In the genomic region with DNA sequence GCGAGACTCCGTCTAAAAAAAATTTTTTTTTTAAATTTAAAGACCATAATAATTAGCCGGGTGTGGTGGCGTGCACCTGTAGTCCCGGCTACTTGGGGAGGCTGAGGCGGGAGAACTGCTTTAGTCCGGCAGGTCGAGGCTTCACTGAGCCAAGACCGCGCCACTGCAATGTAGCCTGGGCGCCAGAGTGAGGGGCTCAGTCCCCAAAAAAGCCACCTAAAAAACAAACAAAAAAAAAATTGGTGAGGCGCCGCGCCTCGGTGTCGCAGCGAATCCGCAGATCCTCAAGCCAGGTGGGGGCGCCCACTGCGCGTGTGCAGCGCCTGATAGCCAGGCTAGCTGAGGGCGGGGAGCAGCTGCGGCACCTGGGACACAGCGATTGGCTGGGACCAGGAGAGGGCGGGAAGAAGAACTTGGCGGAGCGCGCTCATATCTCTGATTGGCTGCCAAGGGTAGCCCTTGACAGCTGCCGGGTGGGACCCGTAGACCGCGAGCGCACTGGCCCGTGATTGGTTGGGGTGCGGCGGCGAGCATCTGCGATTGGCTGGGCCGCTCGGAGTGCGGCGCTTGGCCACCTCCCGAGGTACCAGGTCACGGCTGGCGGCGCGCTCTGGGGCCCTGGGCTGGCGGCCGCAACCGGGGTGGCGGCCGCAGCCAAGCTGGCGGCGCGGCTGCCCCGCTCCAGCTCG, we compare ENCODE assay signal across 8 cellular contexts. TPM values are rescaled to one million over a fixed set of nuclear protein-coding genes. Genes with fewer than 3 reads are reported as not detected.
DNase-seq lines count a peak whose midpoint lies in the region; ATAC-seq, FAIRE-seq and TF ChIP-seq lines count a peak whose summit lies in the region.

No MANE protein-coding gene starts in this region.

- 7 to 15% (median 8%) methylated on average over 27 to 58 of the region's 58 CpGs for WGBS in stomach, 5 donors

- H3F3A ChIP-seq in Loucy (ENCODE audit: low read depth) = no peaks in the 10 kb centered on the region; the same call in 1 of the 2 replicates

- TF ChIP-seq CTCF in Loucy (conservative IDR thresholded peaks at IDR 0.05; ENCODE audit: low read length) = peak; percentile 53
- TF ChIP-seq CTCF in fibroblast of lung (conservative IDR thresholded peaks at IDR 0.05 in 1 of 2, IDR thresholded peaks at IDR 0.05 in 1 of 2; ENCODE audit: low read depth in 1 of 2, low read length in 2 of 2) = peak in 1 of 2 donors; percentile 32
- peak in 4 of 7 experiments; percentile 19 to 76 (median 34) for TF ChIP-seq CTCF in stomach (IDR thresholded peaks at IDR 0.05)

- H3K36me3 ChIP-seq in HAP-1 (replicated peaks) = no peaks in the 10 kb centered on the region
- no peaks in the 10 kb centered on the region for H3K36me3 ChIP-seq in Loucy (ENCODE audit: insufficient read depth, low read length)
- H3K36me3 ChIP-seq in fibroblast of lung (ENCODE audit: control insufficient read depth, insufficient read depth, low read length) = no peaks in the 10 kb centered on the region
- no peaks in the 10 kb centered on the region for H3K36me3 ChIP-seq in neuron (ENCODE audit: insufficient read depth, low read length)
- no peaks in the 10 kb centered on the region for H3K36me3 ChIP-seq in stomach

- no peaks in the 10 kb centered on the region for H3K9me3 ChIP-seq in HAP-1
- H3K9me3 ChIP-seq in Loucy (ENCODE audit: insufficient read depth, low read depth, low read length) = no peaks in the 10 kb centered on the region
- no peaks in the 10 kb centered on the region for H3K9me3 ChIP-seq in fibroblast of lung (ENCODE audit: control insufficient read depth, insufficient read depth, low read depth, low read length)
- no peaks in the 10 kb centered on the region for H3K9me3 ChIP-seq in neuron (ENCODE audit: low read length)
- no peaks in the 10 kb centered on the region for H3K9me3 ChIP-seq in stomach

- no peak overlapping the region for H3K27ac Mint-ChIP-seq in activated T-cell treated with anti-CD3 and anti-CD28 coated beads, Interleukin-2, amount 50 U/mL, for 72 hours

- H2AFZ ChIP-seq in Loucy (ENCODE audit: low read length) (no peak overlapping the region), fibroblast of lung (ENCODE audit: low read length) (no peak overlapping the region), neuron (ENCODE audit: low read depth, low read length) (no peak overlapping the region)

- H4K20me1 ChIP-seq in Loucy (ENCODE audit: insufficient read depth, low read length, poor library complexity, severe bottlenecking) (no peaks in the 10 kb centered on the region), fibroblast of lung (ENCODE audit: control insufficient read depth, extremely low read depth, insufficient read depth, low read length) (no peaks in the 10 kb centered on the region)

- H3K79me2 ChIP-seq in Loucy (ENCODE audit: insufficient read depth, low read length) (peaks cover 7% of the 10 kb centered on the region), fibroblast of lung (ENCODE audit: control insufficient read depth, insufficient read depth, low read length) (no peaks in the 10 kb centered on the region)

- peak; percentile 97 to 98 for DNase-seq in HAP-1 (ENCODE audit: low spot score in 2 of 2)
- peak; percentile 99 for DNase-seq in RKO (ENCODE audit: low spot score)
- DNase-seq in activated T-cell treated with anti-CD3 and anti-CD28 coated beads, Interleukin-2, amount 50 U/mL, for 72 hours = peak; percentile 97 to 99
- DNase-seq in fibroblast of lung (ENCODE audit: low read depth in 2 of 2) = peak; percentile 97 to 98
- peak; percentile 98 for DNase-seq in stomach

- H3K27ac ChIP-seq in fibroblast of lung (ENCODE audit: insufficient read depth, low read length) (no peak overlapping the region), stomach (peak overlapping the region in 2 of 5 donors; percentile 53 to 84)

- H3K9me2 ChIP-seq in Loucy (replicated peaks; ENCODE audit: low read depth, low read length) = no peaks in the 10 kb centered on the region

- no peaks in the 10 kb centered on the region for H3K9me3 Mint-ChIP-seq in activated T-cell treated with anti-CD3 and anti-CD28 coated beads, Interleukin-2, amount 50 U/mL, for 72 hours

- peak overlapping the region; percentile 64 to 79 for H3K4me3 Mint-ChIP-seq in activated T-cell treated with anti-CD3 and anti-CD28 coated beads, Interleukin-2, amount 50 U/mL, for 72 hours

- H3K36me3 Mint-ChIP-seq in activated T-cell treated with anti-CD3 and anti-CD28 coated beads, Interleukin-2, amount 50 U/mL, for 72 hours (ENCODE audit: insufficient read depth in 2 of 2) = no peaks in the 10 kb centered on the region

- no peak for TF ChIP-seq POLR2A in stomach (IDR thresholded peaks at IDR 0.05)

- in situ Hi-C loops in HAP-1 (cut with MboI; ENCODE audit: low sequenced_read_pairs) = no loop called here

- H3K27me3 Mint-ChIP-seq in activated T-cell treated with anti-CD3 and anti-CD28 coated beads, Interleukin-2, amount 50 U/mL, for 72 hours (ENCODE audit: low read depth) = peaks cover 8% of the 10 kb centered on the region

- H3K4me3 ChIP-seq in HAP-1 (peak overlapping the region; percentile 12), Loucy (ENCODE audit: low read length, poor library complexity, severe bottlenecking) (no peak overlapping the region), fibroblast of lung (replicated peaks in 1 of 4; ENCODE audit: control extremely low read depth in 1 of 4, insufficient read depth in 1 of 4, low read depth in 3 of 4, low read length in 4 of 4) (no peak overlapping the region), neuron (ENCODE audit: low read length) (peak overlapping the region; percentile 31), stomach (peak overlapping the region in 3 of 4 donors; percentile 22 to 43 (median 26))

- H3K4me2 ChIP-seq in Loucy (ENCODE audit: low read depth, low read length, poor library complexity, severe bottlenecking) (no peak overlapping the region), fibroblast of lung (ENCODE audit: extremely low read depth, insufficient read depth, low read length) (no peak overlapping the region)

- no peak for TF ChIP-seq EP300 in stomach (IDR thresholded peaks at IDR 0.05)

- ATAC-seq in activated T-cell treated with anti-CD3 and anti-CD28 coated beads, Interleukin-2, amount 50 U/mL, for 72 hours (replicated peaks in 1 of 2) = peak; percentile 99

- intact Hi-C loops in stomach (cut with DNase I; ENCODE audit: low total_unique reads) = no loop called here

- H3K4me1 ChIP-seq in HAP-1 (peaks cover 18% of the 10 kb centered on the region), Loucy (ENCODE audit: insufficient read depth, low read length, poor library complexity, severe bottlenecking) (peaks cover 29% of the 10 kb centered on the region), fibroblast of lung (ENCODE audit: control insufficient read depth, extremely low read depth, insufficient read depth, low read length) (no peaks in the 10 kb centered on the region), neuron (ENCODE audit: insufficient read depth, low read length) (peaks cover 9% of the 10 kb centered on the region), stomach (peaks cover 21 to 47% (median 33%) of the 10 kb centered on the region in 4 donors)

- FAIRE-seq in G401.6 (lab: Jason Lieb, UNC) = peak; percentile 98

- H3K9ac ChIP-seq in Loucy (ENCODE audit: low read depth, low read length, poor library complexity, severe bottlenecking) = no peak overlapping the region
- no peak overlapping the region for H3K9ac ChIP-seq in fibroblast of lung (ENCODE audit: insufficient read depth, low read length)

- H3K4me1 Mint-ChIP-seq in activated T-cell treated with anti-CD3 and anti-CD28 coated beads, Interleukin-2, amount 50 U/mL, for 72 hours (ENCODE audit: low read depth) = peaks cover 20% of the 10 kb centered on the region

- H3K27me3 ChIP-seq in HAP-1 (ENCODE audit: low read depth) (no peaks in the 10 kb centered on the region), Loucy (ENCODE audit: insufficient read depth, low read length, poor library complexity, severe bottlenecking) (no peaks in the 10 kb centered on the region), fibroblast of lung (ENCODE audit: control insufficient read depth, insufficient read depth, low read length) (peaks cover 4% of the 10 kb centered on the region), neuron (ENCODE audit: insufficient read depth, low read length) (peaks cover 62% of the 10 kb centered on the region), stomach (peaks cover 0 to 73% (median 11%) of the 10 kb centered on the region in 3 donors)

RNA-seq across cellular contexts. Expression of gene CLDN9, which starts 9.0 kb away (rescaled TPM):
- total RNA-seq in activated T-cell treated with anti-CD3 and anti-CD28 coated beads, Interleukin-2, amount 50 U/mL, for 72 hours = under 1 TPM in 1 of 2 donors, not detected in 1; 0.14 TPM
- not detected in 2 replicates for total RNA-seq in fibroblast of lung
- not detected in 2 replicates for polyA plus RNA-seq in fibroblast of lung
- not detected in 2 replicates for polyA plus RNA-seq in fibroblast of lung (2012)
- polyA minus RNA-seq in fibroblast of lung (ENCODE audit: low replicate concordance) = 0.19 TPM in 1 of 2 replicates, not detected in the other
- total RNA-seq in stomach = not detected
- polyA plus RNA-seq in stomach = under 1 TPM in 2 of 3 donors, not detected in 1; 0.28 to 0.31 TPM

RNA-seq across cellular contexts. Expression of gene CLDN6, which starts 14.3 kb away (rescaled TPM):
- total RNA-seq in activated T-cell treated with anti-CD3 and anti-CD28 coated beads, Interleukin-2, amount 50 U/mL, for 72 hours = not detected
- total RNA-seq in fibroblast of lung (0.26 TPM in 1 of 2 replicates, not detected in the other), stomach (not detected)
- polyA plus RNA-seq in fibroblast of lung (0.03 TPM in 1 of 2 replicates, not detected in the other), stomach (not detected)
- polyA plus RNA-seq in fibroblast of lung (2012) = 0.10 TPM in 1 of 2 replicates, not detected in the other
- polyA minus RNA-seq in fibroblast of lung (ENCODE audit: low replicate concordance) = not detected in 2 replicates

RNA-seq across cellular contexts. Expression of gene TNFRSF12A, which starts 16.4 kb away (rescaled TPM):
- total RNA-seq in activated T-cell treated with anti-CD3 and anti-CD28 coated beads, Interleukin-2, amount 50 U/mL, for 72 hours = 1 to 10 TPM; 3.9 to 4.0 TPM
- total RNA-seq in fibroblast of lung (159 and 196 TPM in 2 replicates), stomach (100 to 1,000 TPM in 2 of 5 donors, 10 to 100 TPM in 2, 1 to 10 TPM in 1; 1.8 to 134 (median 77.2) TPM)
- polyA plus RNA-seq in fibroblast of lung (80.7 and 110 TPM in 2 replicates), stomach (100 to 1,000 TPM in 1 of 3 donors, 10 to 100 TPM in 2; 20.3 to 117 (median 25.8) TPM)
- 155 and 264 TPM in 2 replicates for polyA plus RNA-seq in fibroblast of lung (2012)
- polyA minus RNA-seq in fibroblast of lung (ENCODE audit: low replicate concordance) = 49.2 and 66.2 TPM in 2 replicates

RNA-seq across cellular contexts. Expression of gene HCFC1R1, which starts 20.0 kb away (rescaled TPM):
- total RNA-seq in activated T-cell treated with anti-CD3 and anti-CD28 coated beads, Interleukin-2, amount 50 U/mL, for 72 hours = 10 to 100 TPM; 27.6 to 32.8 TPM
- total RNA-seq in fibroblast of lung (36.0 and 75.5 TPM in 2 replicates), stomach (10 to 100 TPM; 11.0 to 94.7 (median 21.7) TPM)
- polyA plus RNA-seq in fibroblast of lung (44.9 and 58.0 TPM in 2 replicates), stomach (100 to 1,000 TPM in 2 of 3 donors, 10 to 100 TPM in 1; 71.7 to 128 (median 102) TPM)
- 219 and 305 TPM in 2 replicates for polyA plus RNA-seq in fibroblast of lung (2012)
- polyA minus RNA-seq in fibroblast of lung (ENCODE audit: low replicate concordance) = 66.1 and 106 TPM in 2 replicates

RNA-seq across cellular contexts. Expression of gene THOC6, which starts 20.1 kb away (rescaled TPM):
- total RNA-seq in activated T-cell treated with anti-CD3 and anti-CD28 coated beads, Interleukin-2, amount 50 U/mL, for 72 hours = 10 to 100 TPM; 49.1 to 50.9 TPM
- total RNA-seq in fibroblast of lung (25.4 and 26.6 TPM in 2 replicates), stomach (10 to 100 TPM in 4 of 5 donors, not detected in 1; 10.5 to 97.9 (median 22.2) TPM)
- polyA plus RNA-seq in fibroblast of lung (17.6 and 19.7 TPM in 2 replicates), stomach (10 to 100 TPM; 15.3 to 39.0 (median 32.8) TPM)
- polyA plus RNA-seq in fibroblast of lung (2012) = 23.8 and 28.3 TPM in 2 replicates
- 35.4 and 45.0 TPM in 2 replicates for polyA minus RNA-seq in fibroblast of lung (ENCODE audit: low replicate concordance)

Comparison
In these comparisons a context has a peak if more than half of its experiments do, and no peak if none do; other contexts are left out.
1. H3K4me3 ChIP-seq: peak in HAP-1 (single experiment), neuron (single experiment) and stomach (3 of 4); none in Loucy (single experiment) and fibroblast of lung (0 of 4).
2. Peak in every context shown above with its lines, with median percentiles within 50 percentile points of each other: DNase-seq.